8 cellular contexts compared by ENCODE assay signal in the genomic region with DNA sequence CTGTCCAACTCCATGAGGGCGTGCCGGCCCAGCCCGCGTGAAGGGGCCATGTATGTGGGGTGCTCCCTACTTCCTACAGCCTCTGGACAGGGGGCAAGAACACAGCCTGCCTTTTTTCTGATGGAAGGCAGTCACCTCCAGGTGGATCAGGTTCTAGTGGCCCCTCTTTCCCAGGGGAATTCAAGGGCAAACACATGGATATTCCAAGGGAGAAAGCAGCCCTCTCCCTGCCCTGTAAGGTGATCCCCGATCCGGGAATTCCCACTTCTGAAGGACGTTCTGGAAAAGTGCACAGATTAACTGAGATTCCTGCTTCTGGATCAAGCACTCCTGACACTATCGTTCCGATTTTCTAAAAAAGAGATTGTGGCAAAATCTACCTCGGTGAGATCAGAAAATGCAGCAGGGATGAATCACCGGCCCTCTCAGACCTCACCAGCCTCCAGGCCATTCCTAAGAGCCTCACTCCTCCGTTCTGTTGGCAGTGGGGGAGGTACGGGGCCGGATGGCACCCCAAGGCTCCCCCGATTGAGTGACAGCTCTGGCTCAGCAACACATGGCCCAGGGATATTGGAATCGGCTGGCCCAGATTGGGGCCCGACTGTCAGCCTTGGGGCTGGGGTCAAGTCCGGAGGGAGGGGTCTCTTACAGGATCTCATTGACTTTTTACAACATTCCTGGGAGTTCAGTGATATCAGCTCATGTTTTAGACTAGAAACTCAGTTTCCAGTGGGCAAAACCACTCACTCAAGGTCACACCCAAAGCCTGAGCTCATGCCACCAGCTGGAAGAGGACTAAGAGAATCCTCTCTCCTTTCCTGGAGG. TPM values are rescaled to one million over a fixed set of nuclear protein-coding genes. Genes with fewer than 3 reads are reported as not detected.
A peak's percentile ranks its signal among the peaks of the same experiment; 100 is the strongest.
DNase-seq lines count a peak whose midpoint lies in the region; TF ChIP-seq lines count a peak whose summit lies in the region.

No MANE protein-coding gene starts in this region.

- H3K18ac ChIP-seq in neuronal stem cell (ENCODE audit: low read length) = no peak overlapping the region

- no peak overlapping the region for H2BK12ac ChIP-seq in neuronal stem cell (ENCODE audit: low read length)

- no peak overlapping the region for H3K4me3 ChIP-seq in OCI-LY7 (ENCODE audit: low read depth, low read length, poor library complexity, severe bottlenecking)
- H3K4me3 ChIP-seq in esophagus (ENCODE audit: low read depth in 1 of 2, low read length in 2 of 2) = peak overlapping the region; percentile 49 to 56
- H3K4me3 ChIP-seq in neuronal stem cell (ENCODE audit: low read length in 2 of 2) = no peak overlapping the region

- no peaks in the 10 kb centered on the region for H4K20me1 ChIP-seq in OCI-LY7 (ENCODE audit: insufficient read depth, low read length)

- no peaks in the 10 kb centered on the region for H3K79me2 ChIP-seq in OCI-LY7 (ENCODE audit: insufficient read depth, low read depth, low read length)

- H3K36me3 ChIP-seq in OCI-LY7 (ENCODE audit: insufficient read depth, low read length) = no peaks in the 10 kb centered on the region
- H3K36me3 ChIP-seq in esophagus (ENCODE audit: control insufficient read depth in 2 of 2, insufficient read depth in 2 of 2, low read length in 1 of 2) = no peaks in the 10 kb centered on the region
- peaks cover 0 to 5% of the 10 kb centered on the region in 2 donors for H3K36me3 ChIP-seq in neuronal stem cell (replicated peaks in 1 of 2; ENCODE audit: control insufficient read depth in 2 of 2, insufficient read depth in 2 of 2, low read length in 2 of 2)

- no peak overlapping the region for H4K8ac ChIP-seq in neuronal stem cell (ENCODE audit: low read depth, low read length)

- H3K27me3 ChIP-seq in esophagus (ENCODE audit: control insufficient read depth in 1 of 2, insufficient read depth in 2 of 2, low read length in 2 of 2) = no peaks in the 10 kb centered on the region
- H3K27me3 ChIP-seq in neuronal stem cell (ENCODE audit: control insufficient read depth in 3 of 3, insufficient read depth in 3 of 3, low read depth in 1 of 3, low read length in 3 of 3) = peaks cover 0 to 16% (median 0%) of the 10 kb centered on the region in 3 experiments

- H3K4ac ChIP-seq in neuronal stem cell (ENCODE audit: low read length) = no peak overlapping the region

- CTCF ChIA-PET in OCI-LY7 (lab: Charles Lee; ENCODE audit: unreplicated experiment) = interaction anchor here (0.7 kb wide), 1 partner anchor 625 kb away, joined by 5 read pairs; no protein-coding TSS in a partner anchor

- H3K9me2 ChIP-seq in OCI-LY7 (ENCODE audit: insufficient read depth, low read length) = no peaks in the 10 kb centered on the region

- no peak overlapping the region for H4K91ac ChIP-seq in neuronal stem cell (ENCODE audit: low read depth, low read length, poor library complexity)

- peak; percentile 62 for DNase-seq in COLO829 (ENCODE audit: low spot score)
- DNase-seq in OCI-LY7 (ENCODE audit: low spot score) = no peak
- DNase-seq in neuronal stem cell (ENCODE audit: low spot score) = no peak
- no peak for DNase-seq in GM13976 (ENCODE audit: low spot score)
- no peak for DNase-seq in AML-193 (lab: John Stamatoyannopoulos, UW)
- no peak for DNase-seq in activated CD8-positive, alpha-beta memory T cell treated with anti-CD3 and anti-CD28 coated beads, Interleukin-2, amount 50 U/mL, for 4 hours
- no peak for DNase-seq in hippocampal formation (lab: John Stamatoyannopoulos, UW)

- intact Hi-C loops in OCI-LY7 (cut with micrococcal nuclease; ENCODE audit: unreplicated experiment) = loop anchor here (2.0 to 5.0 kb wide), 2 partner anchors 74 to 75 kb away; a partner anchor contains a TSS

- H3K4me2 ChIP-seq in OCI-LY7 (ENCODE audit: low read length) = peak overlapping the region; percentile 96; the same call in 1 of the 2 replicates
- H3K4me2 ChIP-seq in neuronal stem cell (ENCODE audit: insufficient read depth, low read length, poor library complexity, severe bottlenecking) = peak overlapping the region; percentile 98

- no peak overlapping the region for H3K14ac ChIP-seq in neuronal stem cell (ENCODE audit: low read length)

- no peak overlapping the region for H3K9ac ChIP-seq in neuronal stem cell (ENCODE audit: low read depth, low read length, poor library complexity)

- H3K79me1 ChIP-seq in neuronal stem cell (ENCODE audit: low read depth, low read length) = no peaks in the 10 kb centered on the region

- BruUV-seq in OCI-LY7 (replicated peaks; lab: Mats Ljungman, UMichigan) = no TSS peak

- H3K27ac ChIP-seq in OCI-LY7 (ENCODE audit: low read depth, low read length, poor library complexity, severe bottlenecking) (no peak overlapping the region), esophagus (ENCODE audit: low read depth in 2 of 2, low read length in 1 of 2) (peak overlapping the region; percentile 2 to 82), neuronal stem cell (replicated peaks; ENCODE audit: low read length) (no peak overlapping the region)

- in situ Hi-C loops in GM13976 (cut with MboI; ENCODE audit: low sequenced_read_pairs, unreplicated experiment) = loop anchor here (25.0 kb wide), 1 partner anchor 439 kb away; a partner anchor contains a TSS

- H2BK15ac ChIP-seq in neuronal stem cell (ENCODE audit: low read length) = no peak overlapping the region

- H3K4me1 ChIP-seq in OCI-LY7 (ENCODE audit: insufficient read depth, low read length, poor library complexity, severe bottlenecking) (peaks cover 10% of the 10 kb centered on the region), esophagus (ENCODE audit: control insufficient read depth in 2 of 2, insufficient read depth in 2 of 2, low read length in 1 of 2) (peaks cover 6 to 26% of the 10 kb centered on the region in 2 donors), neuronal stem cell (ENCODE audit: control insufficient read depth in 2 of 2, insufficient read depth in 1 of 2, low read depth in 1 of 2, low read length in 2 of 2) (peaks cover 6 to 11% of the 10 kb centered on the region in 2 donors)

- H3K23ac ChIP-seq in neuronal stem cell (ENCODE audit: low read depth, low read length, poor library complexity) = peak overlapping the region; percentile 60

- no peak overlapping the region for H2BK120ac ChIP-seq in neuronal stem cell (ENCODE audit: low read depth, low read length)

- TF ChIP-seq CTCF in OCI-LY7 (conservative IDR thresholded peaks at IDR 0.05; ENCODE audit: low read length) (no peak), GM13976 (IDR thresholded peaks at IDR 0.05; ENCODE audit: borderline replicate concordance, control extremely low read depth, extremely low read depth, insufficient read depth, missing control alignments) (no peak)

- H3K9me3 ChIP-seq in OCI-LY7 (ENCODE audit: low read length) (no peaks in the 10 kb centered on the region), esophagus (ENCODE audit: control insufficient read depth in 2 of 2, insufficient read depth in 1 of 2, low read depth in 1 of 2, low read length in 1 of 2) (no peaks in the 10 kb centered on the region), neuronal stem cell (replicated peaks in 1 of 2; ENCODE audit: control insufficient read depth in 2 of 2, insufficient read depth in 1 of 2, low read depth in 1 of 2, low read length in 2 of 2) (no peaks in the 10 kb centered on the region)

- H2BK5ac ChIP-seq in neuronal stem cell (ENCODE audit: low read length) = no peak overlapping the region

- no peak overlapping the region for H2AFZ ChIP-seq in OCI-LY7 (ENCODE audit: low read length)
- no peak overlapping the region for H2AFZ ChIP-seq in neuronal stem cell (ENCODE audit: low read length)

- POLR2A ChIA-PET in OCI-LY7 (lab: Charles Lee) = no interaction called here

- WGBS in esophagus, 2 donors = 41 to 55% methylated on average over 18 of the region's 18 CpGs
- WGBS in neuronal stem cell (ENCODE audit: extremely low coverage in 2 of 2, insufficient read length in 2 of 2, insufficient replicate concordance in 1 of 2), 2 donors = no CpG with 5 or more reads among the region's 18 CpGs

- no peak overlapping the region for H2AK5ac ChIP-seq in neuronal stem cell (ENCODE audit: low read depth, low read length)

RNA-seq across cellular contexts. Expression of a gene that starts 12.3 kb away (rescaled TPM):
- 0.47 TPM in 1 of 2 replicates, not detected in the other for total RNA-seq in OCI-LY7 (2014; rRNA removed; shearing (Covaris generic))
- total RNA-seq in OCI-LY7 (2022) = 2.1 and 2.4 TPM in 2 replicates
- polyA plus RNA-seq in esophagus = 1 to 10 TPM in 1 of 2 donors, under 1 TPM in 1; 0.29 to 1.6 TPM
- 11.9 TPM for polyA plus RNA-seq in neuronal stem cell (2013, experiment 1 of 2)
- polyA plus RNA-seq in neuronal stem cell (2013, experiment 2 of 2) = 10.7 TPM

RNA-seq across cellular contexts. Expression of a gene that starts 13.1 kb away (rescaled TPM):
- 1.9 and 3.3 TPM in 2 replicates for total RNA-seq in OCI-LY7 (2014; rRNA removed; shearing (Covaris generic))
- total RNA-seq in OCI-LY7 (2022) = 2.4 and 2.6 TPM in 2 replicates
- 10 to 100 TPM in 1 of 2 donors, 1 to 10 TPM in 1; 6.6 to 12.1 TPM for polyA plus RNA-seq in esophagus
- polyA plus RNA-seq in neuronal stem cell (2013, experiment 1 of 2) = 0.73 TPM
- polyA plus RNA-seq in neuronal stem cell (2013, experiment 2 of 2) = 0.64 TPM

RNA-seq across cellular contexts. Expression of a gene that starts 35.3 kb away (rescaled TPM):
- total RNA-seq in OCI-LY7 (2014; rRNA removed; shearing (Covaris generic)) = 14.6 and 16.6 TPM in 2 replicates
- total RNA-seq in OCI-LY7 (2022) = 40.5 and 41.6 TPM in 2 replicates
- 10 to 100 TPM; 49.7 to 54.1 TPM for polyA plus RNA-seq in esophagus
- polyA plus RNA-seq in neuronal stem cell (2013, experiment 1 of 2) = 28.2 TPM
- 26.9 TPM for polyA plus RNA-seq in neuronal stem cell (2013, experiment 2 of 2)

RNA-seq across cellular contexts. Expression of a gene that starts 40.5 kb away (rescaled TPM):
- total RNA-seq in OCI-LY7 (2014; rRNA removed; shearing (Covaris generic)) = 8.6 and 9.0 TPM in 2 replicates
- total RNA-seq in OCI-LY7 (2022) = 35.7 and 36.0 TPM in 2 replicates
- polyA plus RNA-seq in esophagus = 1 to 10 TPM; 6.8 to 9.6 TPM
- 16.0 TPM for polyA plus RNA-seq in neuronal stem cell (2013, experiment 1 of 2)
- 15.3 TPM for polyA plus RNA-seq in neuronal stem cell (2013, experiment 2 of 2)

RNA-seq across cellular contexts. Expression of a gene that starts 49.2 kb away (rescaled TPM):
- 5.7 and 7.8 TPM in 2 replicates for total RNA-seq in OCI-LY7 (2014; rRNA removed; shearing (Covaris generic))
- 16.3 and 18.3 TPM in 2 replicates for total RNA-seq in OCI-LY7 (2022)
- polyA plus RNA-seq in esophagus = 10 to 100 TPM in 1 of 2 donors, 1 to 10 TPM in 1; 8.5 to 11.6 TPM
- 16.7 TPM for polyA plus RNA-seq in neuronal stem cell (2013, experiment 1 of 2)
- 16.5 TPM for polyA plus RNA-seq in neuronal stem cell (2013, experiment 2 of 2)

Comparison
In these comparisons a context has a peak if more than half of its experiments do, and no peak if none do; other contexts are left out.
1. H3K27ac ChIP-seq: peak in esophagus (2 of 2); none in OCI-LY7 (single experiment) and neuronal stem cell (single experiment).
2. H3K4me3 ChIP-seq: peak in esophagus (2 of 2); none in OCI-LY7 (single experiment) and neuronal stem cell (0 of 2).